Comparison of ENCODE assay signal across 28 cellular contexts in genomic region chr14:104295681-104296387, GRCh38.
DNase-seq lines count a peak whose midpoint lies in the region; ATAC-seq, FAIRE-seq and TF ChIP-seq lines count a peak whose summit lies in the region.
"Had no signal": no experiment of that assay in that cellular context is flagged by ENCODE, and none has a peak within 500 bp of the region (broad histone marks: within the 10 kb centered on the region; RNA-seq: fewer than 3 reads in every experiment).

No MANE protein-coding gene starts in this region.

- H3K27ac Mint-ChIP-seq in activated naive CD4-positive, alpha-beta T cell treated with anti-CD3 and anti-CD28 coated beads, Interleukin-2, amount 10 ng/mL, durations not matched to agents 7 days and 5 days = no peak overlapping the region
- no peak overlapping the region for H3K27ac Mint-ChIP-seq in WTC11
- H3K27ac Mint-ChIP-seq: activated CD4-positive, alpha-beta memory T cell treated with anti-CD3 and anti-CD28 coated beads for 36 hours; T-helper 2 cell treated with Interferon-gamma antibody and Interleukin-4, amounts not matched to agents 5 μg/mL and 100 μg/mL, for 36 hours had no signal

- H3K4me1 Mint-ChIP-seq in activated naive CD4-positive, alpha-beta T cell treated with anti-CD3 and anti-CD28 coated beads, Interleukin-2, amount 10 ng/mL, durations not matched to agents 7 days and 5 days = no peaks in the 10 kb centered on the region
- peaks cover 30% of the 10 kb centered on the region for H3K4me1 Mint-ChIP-seq in WTC11

- POLR2A ChIA-PET in WTC11 (lab: Charles Lee) = no interaction called here

- H3K27ac ChIP-seq in kidney (ENCODE audit: low read depth in 2 of 2, low read length in 2 of 2) = no peak overlapping the region
- no peak overlapping the region for H3K27ac ChIP-seq in sigmoid colon
- H3K27ac ChIP-seq: breast epithelium, colonic mucosa, foreskin keratinocyte, Peyer's patch had no signal

- H3K27me3 Mint-ChIP-seq in activated naive CD4-positive, alpha-beta T cell treated with anti-CD3 and anti-CD28 coated beads, Interleukin-2, amount 10 ng/mL, durations not matched to agents 7 days and 5 days = no peaks in the 10 kb centered on the region
- no peaks in the 10 kb centered on the region for H3K27me3 Mint-ChIP-seq in WTC11 (ENCODE audit: low read depth)

- no peak for TF ChIP-seq CTCF in WTC11 (IDR thresholded peaks at IDR 0.05)
- no peak for TF ChIP-seq CTCF in kidney (IDR thresholded peaks at IDR 0.05; ENCODE audit: borderline replicate concordance, extremely low read depth, insufficient read depth)
- TF ChIP-seq CTCF in sigmoid colon (IDR thresholded peaks at IDR 0.05) = no peak

- WGBS in sigmoid colon, 2 donors = 86 to 88% methylated on average over 24 of the region's 24 CpGs

- no peak overlapping the region for H3K4me3 Mint-ChIP-seq in activated naive CD4-positive, alpha-beta T cell treated with anti-CD3 and anti-CD28 coated beads, Interleukin-2, amount 10 ng/mL, durations not matched to agents 7 days and 5 days
- H3K4me3 Mint-ChIP-seq in WTC11 = no peak overlapping the region
- H3K4me3 Mint-ChIP-seq: activated CD4-positive, alpha-beta memory T cell treated with anti-CD3 and anti-CD28 coated beads for 36 hours; effector memory CD8-positive, alpha-beta T cell; T-helper 2 cell treated with Interferon-gamma antibody and Interleukin-4, amounts not matched to agents 5 μg/mL and 100 μg/mL, for 36 hours had no signal

- TF ChIP-seq EP300 in sigmoid colon (IDR thresholded peaks at IDR 0.05) = no peak

- no peak overlapping the region for H3K4me3 ChIP-seq in kidney (ENCODE audit: low read length in 2 of 2)
- H3K4me3 ChIP-seq in sigmoid colon = no peak overlapping the region
- H3K4me3 ChIP-seq: breast epithelium, colonic mucosa, K562, Peyer's patch had no signal

- TF ChIP-seq POLR2A in sigmoid colon (IDR thresholded peaks at IDR 0.05) = no peak

- CTCF ChIA-PET in activated naive CD4-positive, alpha-beta T cell treated with anti-CD3 and anti-CD28 coated beads, Interleukin-2, amount 10 ng/mL, durations not matched to agents 7 days and 5 days (lab: Charles Lee) = no interaction called here
- CTCF ChIA-PET in WTC11 (lab: Charles Lee) = interaction anchor here (1.0 to 1.4 kb wide), 4 partner anchors 47 to 268 kb away, joined by 3 to 4 read pairs (median 3); no protein-coding TSS in a partner anchor

- H3K9me3 ChIP-seq in kidney (ENCODE audit: control insufficient read depth in 1 of 2, low read length in 2 of 2) (no peaks in the 10 kb centered on the region), sigmoid colon (no peaks in the 10 kb centered on the region)
- H3K9me3 ChIP-seq: BE2C, breast epithelium, colonic mucosa, Peyer's patch, SK-N-SH had no signal

- H3K36me3 ChIP-seq in kidney (ENCODE audit: control insufficient read depth in 1 of 2, insufficient read depth in 2 of 2, low read length in 2 of 2) (no peaks in the 10 kb centered on the region), sigmoid colon (no peaks in the 10 kb centered on the region)
- H3K36me3 ChIP-seq: BE2C, breast epithelium, colonic mucosa, Peyer's patch had no signal

- H3K27me3 ChIP-seq in sigmoid colon = peaks cover 0 to 14% (median 0%) of the 10 kb centered on the region in 3 donors
- H3K27me3 ChIP-seq: BE2C, colonic mucosa, foreskin keratinocyte, Peyer's patch had no signal

- DNase-seq in activated naive CD4-positive, alpha-beta T cell treated with anti-CD3 and anti-CD28 coated beads, Interleukin-2, amount 10 ng/mL, durations not matched to agents 7 days and 5 days = peak; percentile 13
- no peak for DNase-seq in activated naive CD4-positive, alpha-beta T cell treated with anti-CD3 and anti-CD28 coated beads, Interleukin-2, amount 50 U/mL, for 16 hours
- peak; percentile 5 for DNase-seq in WTC11 (ENCODE audit: low spot score)
- DNase-seq in kidney = peak; percentile 53
- DNase-seq in sigmoid colon = peak; percentile 36
- no peak for DNase-seq in T-helper 9 cell
- no peak for DNase-seq in NCI-H748 treated with DMSO at 0.1 percent for 48 hours (lab: John Stamatoyannopoulos, UW)
- no peak for DNase-seq in stimulated activated CD4-positive, alpha-beta T cell treated with anti-CD3 and anti-CD28 coated beads, Interleukin-4, amount 100 ng/mL, for 1 hour
- DNase-seq: activated CD4-positive, alpha-beta memory T cell treated with anti-CD3 and anti-CD28 coated beads for 36 hours; activated gamma-delta T cell treated with Interleukin-2 at 50 U/mL for 16 hours; amniotic stem cell; colonic mucosa; COR-L47; DMS79; effector memory CD8-positive, alpha-beta T cell; foreskin keratinocyte; NCI-H1417 treated with DMSO at 0.1 percent for 48 hours; NCI-H446 treated with DMSO at 0.1 percent for 48 hours; stimulated activated CD4-positive, alpha-beta T cell treated with anti-CD3 and anti-CD28 coated beads, Interleukin-4, amount 100 ng/mL, for 24 hours; stimulated activated naive CD4-positive, alpha-beta T cell treated with Interleukin-2 at 50 U/mL for 16 hours had no signal

- no peaks in the 10 kb centered on the region for H3K9me3 Mint-ChIP-seq in activated naive CD4-positive, alpha-beta T cell treated with anti-CD3 and anti-CD28 coated beads, Interleukin-2, amount 10 ng/mL, durations not matched to agents 7 days and 5 days
- peaks cover 6% of the 10 kb centered on the region; the same call in 1 of the 2 replicates for H3K9me3 Mint-ChIP-seq in WTC11
- H3K9me3 Mint-ChIP-seq: activated CD4-positive, alpha-beta memory T cell treated with anti-CD3 and anti-CD28 coated beads for 36 hours; effector memory CD8-positive, alpha-beta T cell; T-helper 2 cell treated with Interferon-gamma antibody and Interleukin-4, amounts not matched to agents 5 μg/mL and 100 μg/mL, for 36 hours had no signal

- no peak overlapping the region for H3K9ac ChIP-seq in kidney (ENCODE audit: low read length in 2 of 2)
- H3K9ac ChIP-seq: SK-N-SH had no signal

- intact Hi-C loops in kidney (cut with DNase I) (no loop called here), sigmoid colon (cut with DNase I) (no loop called here)

- H3K4me1 ChIP-seq in kidney (ENCODE audit: control insufficient read depth in 1 of 2, insufficient read depth in 1 of 2, low read depth in 1 of 2, low read length in 2 of 2) (no peaks in the 10 kb centered on the region), sigmoid colon (no peaks in the 10 kb centered on the region)
- H3K4me1 ChIP-seq: breast epithelium, foreskin keratinocyte had no signal

- H3K36me3 Mint-ChIP-seq in activated naive CD4-positive, alpha-beta T cell treated with anti-CD3 and anti-CD28 coated beads, Interleukin-2, amount 10 ng/mL, durations not matched to agents 7 days and 5 days = no peaks in the 10 kb centered on the region
- H3K36me3 Mint-ChIP-seq in WTC11 = peaks cover 6% of the 10 kb centered on the region; the same call in 1 of the 2 replicates
- H3K36me3 Mint-ChIP-seq: activated CD4-positive, alpha-beta memory T cell treated with anti-CD3 and anti-CD28 coated beads for 36 hours had no signal

- ATAC-seq in WTC11 = no peak
- ATAC-seq: effector memory CD8-positive, alpha-beta T cell; esophagus mucosa; foreskin keratinocyte; K562 had no signal

- FAIRE-seq in kidney (lab: Jason Lieb, UNC) = no peak
- FAIRE-seq: GM18507, K562 had no signal

TF ChIP-seq in WTC11, 78 proteins besides CTCF, POLR2A, EP300 and RAD21:
- TF ChIP-seq CREM (CRISPR knock-in tag; IDR thresholded peaks at IDR 0.05) (no peak), RELA (CRISPR knock-in tag; IDR thresholded peaks at IDR 0.05; ENCODE audit: borderline replicate concordance) (no peak), SMAD3 (CRISPR knock-in tag; IDR thresholded peaks at IDR 0.05; ENCODE audit: borderline replicate concordance) (no peak), SOX15 (CRISPR knock-in tag; IDR thresholded peaks at IDR 0.05) (no peak), CREB1 (CRISPR knock-in tag; IDR thresholded peaks at IDR 0.05) (no peak), FOXJ3 (CRISPR knock-in tag; IDR thresholded peaks at IDR 0.05; ENCODE audit: borderline replicate concordance) (no peak), KAT7 (CRISPR knock-in tag; IDR thresholded peaks at IDR 0.05; ENCODE audit: borderline replicate concordance) (no peak), GRHL2 (CRISPR knock-in tag; IDR thresholded peaks at IDR 0.05; ENCODE audit: insufficient replicate concordance, severe bottlenecking) (no peak), ATF1 (CRISPR knock-in tag; IDR thresholded peaks at IDR 0.05) (no peak), ZNF317 (CRISPR knock-in tag; IDR thresholded peaks at IDR 0.05; ENCODE audit: borderline replicate concordance, low read depth) (no peak), ZNF232 (CRISPR knock-in tag; IDR thresholded peaks at IDR 0.05) (no peak), JAZF1 (CRISPR knock-in tag; IDR thresholded peaks at IDR 0.05) (no peak), MXD4 (CRISPR knock-in tag; IDR thresholded peaks at IDR 0.05; ENCODE audit: borderline replicate concordance) (no peak), ZNF396 (CRISPR knock-in tag; IDR thresholded peaks at IDR 0.05; ENCODE audit: borderline replicate concordance) (no peak)
- TF ChIP-seq, protein P1, sequence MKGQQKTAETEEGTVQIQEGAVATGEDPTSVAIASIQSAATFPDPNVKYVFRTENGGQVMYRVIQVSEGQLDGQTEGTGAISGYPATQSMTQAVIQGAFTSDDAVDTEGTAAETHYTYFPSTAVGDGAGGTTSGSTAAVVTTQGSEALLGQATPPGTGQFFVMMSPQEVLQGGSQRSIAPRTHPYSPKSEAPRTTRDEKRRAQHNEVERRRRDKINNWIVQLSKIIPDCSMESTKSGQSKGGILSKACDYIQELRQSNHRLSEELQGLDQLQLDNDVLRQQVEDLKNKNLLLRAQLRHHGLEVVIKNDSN (CRISPR knock-in tag; IDR thresholded peaks at IDR 0.05) = no peak

Comparison
In these comparisons a context has a peak if more than half of its experiments do, and no peak if none do; other contexts are left out.
1. DNase-seq: peak in activated naive CD4-positive, alpha-beta T cell treated with anti-CD3 and anti-CD28 coated beads, Interleukin-2, amount 10 ng/mL, durations not matched to agents 7 days and 5 days (single experiment), WTC11 (single experiment), kidney (single experiment) and sigmoid colon (single experiment); none in activated naive CD4-positive, alpha-beta T cell treated with anti-CD3 and anti-CD28 coated beads, Interleukin-2, amount 50 U/mL, for 16 hours (single experiment), T-helper 9 cell (single experiment), NCI-H748 treated with DMSO at 0.1 percent for 48 hours (single experiment) and stimulated activated CD4-positive, alpha-beta T cell treated with anti-CD3 and anti-CD28 coated beads, Interleukin-4, amount 100 ng/mL, for 1 hour (single experiment).